ENCODE assay signal across 19 cellular contexts in genomic region chr19:11456659-11457058, GRCh38. TPM values are rescaled to one million over a fixed set of nuclear protein-coding genes. Genes with fewer than 3 reads are reported as not detected.
DNase-seq lines count a peak whose midpoint lies in the region; ATAC-seq, FAIRE-seq and TF ChIP-seq lines count a peak whose summit lies in the region.
"Had no signal": no experiment of that assay in that cellular context is flagged by ENCODE, and none has a peak within 500 bp of the region (broad histone marks: within the 10 kb centered on the region; RNA-seq: fewer than 3 reads in every experiment).

No MANE protein-coding gene starts in this region.

- no peak for TF ChIP-seq CTCF in HepG2 (CRISPR knock-in tag; IDR thresholded peaks at IDR 0.05)
- TF ChIP-seq CTCF in right lobe of liver (IDR thresholded peaks at IDR 0.05): no peak
- no peak for TF ChIP-seq CTCF in hepatocyte (IDR thresholded peaks at IDR 0.05; ENCODE audit: poor library complexity)

- H3K27me3 ChIP-seq in HepG2 (ENCODE audit: control insufficient read depth in 1 of 2, insufficient read depth in 2 of 2, low read length in 2 of 2): peaks cover 1 to 12% of the 10 kb centered on the region in 2 experiments; a peak in 2 of 5 replicates
- no peaks in the 10 kb centered on the region for H3K27me3 ChIP-seq in right lobe of liver
- no peaks in the 10 kb centered on the region for H3K27me3 ChIP-seq in hepatocyte
- H3K27me3 ChIP-seq: BLaER1 had no signal

- no peak for FAIRE-seq in HepG2 (lab: Jason Lieb, UNC)
- FAIRE-seq: GM12892, GM19239 had no signal

- H2AFZ ChIP-seq in HepG2 (ENCODE audit: low read length): no peak overlapping the region
- no peak overlapping the region for H2AFZ ChIP-seq in hepatocyte

- H3K9ac ChIP-seq in HepG2 (ENCODE audit: insufficient read depth, low read depth, low read length): no peak overlapping the region
- H3K9ac ChIP-seq: BLaER1 had no signal

- CTCF ChIA-PET in HepG2 (lab: Yijun Ruan, JAX; ENCODE audit: low intra/inter-chr PET ratio, low total read pairs): no interaction called here

- H3K79me2 ChIP-seq in HepG2 (ENCODE audit: insufficient read depth, low read length): no peaks in the 10 kb centered on the region
- H3K79me2 ChIP-seq in hepatocyte: no peaks in the 10 kb centered on the region

- TF ChIP-seq POLR2A in HepG2 (IDR thresholded peaks at IDR 0.05; ENCODE audit: insufficient read depth in 1 of 2, low read depth in 2 of 2, low read length in 2 of 2) (no peak), right lobe of liver (IDR thresholded peaks at IDR 0.05) (no peak)

- TF ChIP-seq EP300 in HepG2 (IDR thresholded peaks at IDR 0.05; ENCODE audit: low read depth in 2 of 2, low read length in 2 of 2): no peak
- no peak for TF ChIP-seq EP300 in HepG2 (CRISPR knock-in tag; IDR thresholded peaks at IDR 0.05; ENCODE audit: borderline replicate concordance)

- DNase-seq in HepG2 (ENCODE audit: low spot score): no peak
- DNase-seq in right lobe of liver: no peak
- DNase-seq in epidermal melanocyte (ENCODE audit: insufficient read length, low spot score): peak; percentile 10
- no peak for DNase-seq in hepatocyte (ENCODE audit: low spot score)
- DNase-seq in NCI-H524 (lab: John Stamatoyannopoulos, UW): no peak
- DNase-seq: AML-193; Caco-2; CD8-positive, alpha-beta memory T cell; DND-41; GDM1; HCEC 1CT; IMR-90 had no signal

- BruUV-seq in HepG2 (replicated peaks; lab: Mats Ljungman, UMichigan): no TSS peak

- TF ChIP-seq RAD21 in HepG2 (CRISPR knock-in tag; IDR thresholded peaks at IDR 0.05): no peak

- POLR2A ChIA-PET in HepG2 (lab: Yijun Ruan, JAX): no interaction called here

- H3K4me2 ChIP-seq in HepG2 (ENCODE audit: low read depth, low read length): no peak overlapping the region
- H3K4me2 ChIP-seq in hepatocyte: no peak overlapping the region
- H3K4me2 ChIP-seq: BLaER1 had no signal

- ATAC-seq in HepG2: no peak
- no peak for ATAC-seq in right lobe of liver

- intact Hi-C loops in HepG2 (cut with micrococcal nuclease; ENCODE audit: unreplicated experiment): no loop called here
- intact Hi-C loops in right lobe of liver (cut with DNase I): no loop called here

- H4K20me1 ChIP-seq in HepG2 (ENCODE audit: insufficient read depth, low read length) (no peaks in the 10 kb centered on the region), hepatocyte (ENCODE audit: insufficient read depth, poor library complexity, severe bottlenecking) (no peaks in the 10 kb centered on the region)
- H4K20me1 ChIP-seq: BLaER1 had no signal

- H3K9me2 ChIP-seq in hepatocyte (replicated peaks; ENCODE audit: insufficient read depth): no peaks in the 10 kb centered on the region

- in situ Hi-C loops in HepG2 (cut with HindIII; ENCODE audit: extremely low pct_ligation_motif_present, low pct_unique_long_range_greater_than_20kb): loop anchor here (10.0 kb wide), 1 partner anchor 172 kb away; no protein-coding TSS in a partner anchor

- H3K27ac ChIP-seq in HepG2 (ENCODE audit: extremely low read length, insufficient read depth, low read length): no peak overlapping the region
- H3K27ac ChIP-seq in right lobe of liver: no peak overlapping the region
- H3K27ac ChIP-seq in temporal lobe (ENCODE audit: low read depth, low read length): peak overlapping the region; percentile 95
- H3K27ac ChIP-seq in hepatocyte: no peak overlapping the region
- H3K27ac ChIP-seq: 22Rv1, BLaER1 had no signal

- H3K36me3 ChIP-seq in HepG2 (replicated peaks in 1 of 2; ENCODE audit: control insufficient read depth in 1 of 2, insufficient read depth in 2 of 2, low read length in 2 of 2) (no peaks in the 10 kb centered on the region), right lobe of liver (no peaks in the 10 kb centered on the region), hepatocyte (replicated peaks; ENCODE audit: insufficient read depth, low read depth) (no peaks in the 10 kb centered on the region)
- H3K36me3 ChIP-seq: BLaER1 had no signal

- no peak overlapping the region for H3K4me3 ChIP-seq in HepG2 (replicated peaks in 1 of 3; ENCODE audit: insufficient read depth in 1 of 3, low read depth in 2 of 3, low read length in 3 of 3)
- H3K4me3 ChIP-seq in right lobe of liver: no peak overlapping the region
- H3K4me3 ChIP-seq in hepatocyte: no peak overlapping the region
- H3K4me3 ChIP-seq: BLaER1 had no signal

- H3K9me3 ChIP-seq in HepG2 (ENCODE audit: low read length): no peaks in the 10 kb centered on the region
- H3K9me3 ChIP-seq in right lobe of liver: no peaks in the 10 kb centered on the region
- no peaks in the 10 kb centered on the region for H3K9me3 ChIP-seq in hepatocyte (ENCODE audit: low read depth)
- H3K9me3 ChIP-seq: BLaER1, Caco-2 had no signal

- H3K4me1 ChIP-seq in HepG2 (ENCODE audit: insufficient read depth, low read length) (peaks cover 18% of the 10 kb centered on the region), right lobe of liver (no peaks in the 10 kb centered on the region), hepatocyte (ENCODE audit: insufficient read depth) (peaks cover 2% of the 10 kb centered on the region)
- H3K4me1 ChIP-seq: Caco-2 had no signal

- WGBS in HepG2 (ENCODE audit: low lambda C conversion rate): 64% methylated on average over 7 of the region's 7 CpGs
- WGBS in right lobe of liver (ENCODE audit: insufficient coverage, low coverage, low lambda C conversion rate, missing lambda C conversion rate): 98% methylated on average over 7 of the region's 7 CpGs
- WGBS in hepatocyte (ENCODE audit: low lambda C conversion rate, missing lambda C conversion rate): 91% methylated on average over 7 of the region's 7 CpGs

RNA-seq across cellular contexts. Expression of gene PRKCSH, which starts 21.2 kb away (rescaled TPM):
- total RNA-seq in HepG2 (2016; rRNA removed; fragmentation: Illumina TruSeq; extraction: Trizol): 44.2 and 125 TPM in 2 replicates
- total RNA-seq in HepG2 (2016; cell fraction: cytosol; rRNA removed; fragmentation: Illumina TruSeq; extraction: Trizol; ENCODE audit: low read depth): 48.9 and 50.4 TPM in 2 replicates
- 34.7 and 135 TPM in 2 replicates for total RNA-seq in HepG2 (2016; cell fraction: insoluble cytoplasmic fraction; rRNA removed; fragmentation: Illumina TruSeq; extraction: Trizol)
- 48.6 and 53.5 TPM in 2 replicates for total RNA-seq in HepG2 (2016; cell fraction: membrane; rRNA removed; fragmentation: Illumina TruSeq; extraction: Trizol)
- total RNA-seq in HepG2 (2016; cell fraction: nucleus; rRNA removed; fragmentation: Illumina TruSeq; extraction: Trizol): 112 and 115 TPM in 2 replicates
- polyA plus RNA-seq in HepG2 (2011; rRNA removed): 85.1 and 111 TPM in 2 replicates
- 50.0 and 58.7 TPM in 2 replicates for polyA plus RNA-seq in HepG2 (2011; cell fraction: cytosol; rRNA removed)
- 284 and 361 TPM in 2 replicates for polyA plus RNA-seq in HepG2 (2011; cell fraction: nucleus; rRNA removed)
- polyA plus RNA-seq in HepG2 (2012): 138 and 245 TPM in 2 replicates
- polyA plus RNA-seq in HepG2 (2016; cell fraction: cytosol; fragmentation: Illumina TruSeq; extraction: Trizol; ENCODE audit: low read depth): 34.6 and 43.1 TPM in 2 replicates
- polyA plus RNA-seq in HepG2 (2016; cell fraction: insoluble cytoplasmic fraction; fragmentation: Illumina TruSeq; extraction: Trizol; ENCODE audit: low read depth): 46.2 and 78.4 TPM in 2 replicates
- polyA plus RNA-seq in HepG2 (2016; cell fraction: membrane; fragmentation: Illumina TruSeq; extraction: Trizol; ENCODE audit: low read depth): 62.2 and 79.4 TPM in 2 replicates
- polyA plus RNA-seq in HepG2 (2016; cell fraction: nucleus; fragmentation: Illumina TruSeq; extraction: Trizol; ENCODE audit: insufficient read depth, low read depth): 408 and 430 TPM in 2 replicates
- 138 and 163 TPM in 2 replicates for polyA minus RNA-seq in HepG2 (2011; rRNA and poly(A)+ RNA removed; ENCODE audit: low replicate concordance)
- 104 and 130 TPM in 2 replicates for polyA minus RNA-seq in HepG2 (2011; cell fraction: cytosol; rRNA and poly(A)+ RNA removed)
- 60.0 and 70.7 TPM in 2 replicates for polyA minus RNA-seq in HepG2 (2011; cell fraction: nucleus; rRNA and poly(A)+ RNA removed)
- total RNA-seq in right lobe of liver: 100 to 1,000 TPM; 114 to 206 (median 192) TPM
- 47.5 TPM for total RNA-seq in temporal lobe
- total RNA-seq in hepatocyte: 60.0 and 85.1 TPM in 2 replicates
- polyA plus RNA-seq in hepatocyte: 245 and 251 TPM in 2 replicates

RNA-seq across cellular contexts. Expression of gene ODAD3, which starts 21.7 kb away (rescaled TPM):
- total RNA-seq in HepG2 (2016; rRNA removed; fragmentation: Illumina TruSeq; extraction: Trizol): 0.04 TPM in 1 of 2 replicates, not detected in the other
- total RNA-seq in HepG2 (2016; cell fraction: cytosol; rRNA removed; fragmentation: Illumina TruSeq; extraction: Trizol; ENCODE audit: low read depth): not detected in 2 replicates
- 0.19 TPM in 1 of 2 replicates, not detected in the other for total RNA-seq in HepG2 (2016; cell fraction: insoluble cytoplasmic fraction; rRNA removed; fragmentation: Illumina TruSeq; extraction: Trizol)
- total RNA-seq in HepG2 (2016; cell fraction: membrane; rRNA removed; fragmentation: Illumina TruSeq; extraction: Trizol): 0.38 TPM in 1 of 2 replicates, not detected in the other
- total RNA-seq in HepG2 (2016; cell fraction: nucleus; rRNA removed; fragmentation: Illumina TruSeq; extraction: Trizol): 0.19 and 0.34 TPM in 2 replicates
- 0.08 and 0.35 TPM in 2 replicates for polyA plus RNA-seq in HepG2 (2011; rRNA removed)
- polyA plus RNA-seq in HepG2 (2011; cell fraction: cytosol; rRNA removed): 0.23 and 0.26 TPM in 2 replicates
- polyA plus RNA-seq in HepG2 (2011; cell fraction: nucleus; rRNA removed): 0.29 and 0.42 TPM in 2 replicates
- polyA plus RNA-seq in HepG2 (2012): 0.08 and 0.13 TPM in 2 replicates
- polyA plus RNA-seq in HepG2 (2016; cell fraction: cytosol; fragmentation: Illumina TruSeq; extraction: Trizol; ENCODE audit: low read depth): not detected in 2 replicates
- polyA plus RNA-seq in HepG2 (2016; cell fraction: insoluble cytoplasmic fraction; fragmentation: Illumina TruSeq; extraction: Trizol; ENCODE audit: low read depth): 0.20 TPM in 1 of 2 replicates, not detected in the other
- not detected in 2 replicates for polyA plus RNA-seq in HepG2 (2016; cell fraction: membrane; fragmentation: Illumina TruSeq; extraction: Trizol; ENCODE audit: low read depth)
- polyA plus RNA-seq in HepG2 (2016; cell fraction: nucleus; fragmentation: Illumina TruSeq; extraction: Trizol; ENCODE audit: insufficient read depth, low read depth): 0.32 and 1.2 TPM in 2 replicates
- polyA minus RNA-seq in HepG2 (2011; rRNA and poly(A)+ RNA removed; ENCODE audit: low replicate concordance): 1.6 TPM in 1 of 2 replicates, not detected in the other
- not detected in 2 replicates for polyA minus RNA-seq in HepG2 (2011; cell fraction: cytosol; rRNA and poly(A)+ RNA removed)
- 0.25 TPM in 1 of 2 replicates, not detected in the other for polyA minus RNA-seq in HepG2 (2011; cell fraction: nucleus; rRNA and poly(A)+ RNA removed)
- total RNA-seq in right lobe of liver: under 1 TPM; 0.21 to 0.73 (median 0.54) TPM
- total RNA-seq in temporal lobe: 0.49 TPM
- total RNA-seq in hepatocyte: 0.08 and 1.3 TPM in 2 replicates
- polyA plus RNA-seq in hepatocyte: 1.4 and 1.9 TPM in 2 replicates
- total RNA-seq: Caco-2 had no signal
- polyA plus RNA-seq: CD8-positive, alpha-beta memory T cell had no signal

RNA-seq across cellular contexts. Expression of gene ELAVL3, which starts 24.2 kb away (rescaled TPM):
- total RNA-seq in HepG2 (2016; rRNA removed; fragmentation: Illumina TruSeq; extraction: Trizol) (not detected in 2 replicates), right lobe of liver (not detected), temporal lobe (132 TPM), hepatocyte (0.30 TPM in 1 of 2 replicates, not detected in the other)
- total RNA-seq in HepG2 (2016; cell fraction: cytosol; rRNA removed; fragmentation: Illumina TruSeq; extraction: Trizol; ENCODE audit: low read depth): not detected in 2 replicates
- total RNA-seq in HepG2 (2016; cell fraction: insoluble cytoplasmic fraction; rRNA removed; fragmentation: Illumina TruSeq; extraction: Trizol): not detected in 2 replicates
- total RNA-seq in HepG2 (2016; cell fraction: membrane; rRNA removed; fragmentation: Illumina TruSeq; extraction: Trizol): not detected in 2 replicates
- total RNA-seq in HepG2 (2016; cell fraction: nucleus; rRNA removed; fragmentation: Illumina TruSeq; extraction: Trizol): not detected in 2 replicates
- polyA plus RNA-seq in HepG2 (2011; rRNA removed) (0.03 TPM in 2 replicates), hepatocyte (0.11 and 0.18 TPM in 2 replicates)
- not detected in 2 replicates for polyA plus RNA-seq in HepG2 (2011; cell fraction: cytosol; rRNA removed)
- polyA plus RNA-seq in HepG2 (2011; cell fraction: nucleus; rRNA removed): 0.12 and 0.16 TPM in 2 replicates
- 0.03 TPM in 2 replicates for polyA plus RNA-seq in HepG2 (2012)
- polyA plus RNA-seq in HepG2 (2016; cell fraction: cytosol; fragmentation: Illumina TruSeq; extraction: Trizol; ENCODE audit: low read depth): 0.02 TPM in 1 of 2 replicates, not detected in the other
- not detected in 2 replicates for polyA plus RNA-seq in HepG2 (2016; cell fraction: insoluble cytoplasmic fraction; fragmentation: Illumina TruSeq; extraction: Trizol; ENCODE audit: low read depth)
- not detected in 2 replicates for polyA plus RNA-seq in HepG2 (2016; cell fraction: membrane; fragmentation: Illumina TruSeq; extraction: Trizol; ENCODE audit: low read depth)
- not detected in 2 replicates for polyA plus RNA-seq in HepG2 (2016; cell fraction: nucleus; fragmentation: Illumina TruSeq; extraction: Trizol; ENCODE audit: insufficient read depth, low read depth)
- polyA minus RNA-seq in HepG2 (2011; rRNA and poly(A)+ RNA removed; ENCODE audit: low replicate concordance): not detected in 2 replicates
- polyA minus RNA-seq in HepG2 (2011; cell fraction: cytosol; rRNA and poly(A)+ RNA removed): not detected in 2 replicates
- not detected in 2 replicates for polyA minus RNA-seq in HepG2 (2011; cell fraction: nucleus; rRNA and poly(A)+ RNA removed)
- total RNA-seq: Caco-2; CD8-positive, alpha-beta memory T cell; H4; IMR-90 had no signal
- polyA plus RNA-seq: CD8-positive, alpha-beta memory T cell; IMR-90 had no signal

RNA-seq across cellular contexts. Expression of gene RGL3, which starts 37.5 kb away (rescaled TPM):
- total RNA-seq in HepG2 (2016; rRNA removed; fragmentation: Illumina TruSeq; extraction: Trizol) (1.2 and 4.2 TPM in 2 replicates), right lobe of liver (10 to 100 TPM in 5 of 6 experiments, 1 to 10 TPM in 1; 6.7 to 26.6 (median 19.7) TPM), temporal lobe (0.25 TPM), hepatocyte (20.6 and 27.6 TPM in 2 replicates)
- total RNA-seq in HepG2 (2016; cell fraction: cytosol; rRNA removed; fragmentation: Illumina TruSeq; extraction: Trizol; ENCODE audit: low read depth): 2.5 and 4.2 TPM in 2 replicates
- 0.24 and 4.3 TPM in 2 replicates for total RNA-seq in HepG2 (2016; cell fraction: insoluble cytoplasmic fraction; rRNA removed; fragmentation: Illumina TruSeq; extraction: Trizol)
- 0.80 and 2.7 TPM in 2 replicates for total RNA-seq in HepG2 (2016; cell fraction: membrane; rRNA removed; fragmentation: Illumina TruSeq; extraction: Trizol)
- 5.7 and 8.1 TPM in 2 replicates for total RNA-seq in HepG2 (2016; cell fraction: nucleus; rRNA removed; fragmentation: Illumina TruSeq; extraction: Trizol)
- polyA plus RNA-seq in HepG2 (2011; rRNA removed) (7.6 and 8.4 TPM in 2 replicates), hepatocyte (55.6 and 94.8 TPM in 2 replicates)
- polyA plus RNA-seq in HepG2 (2011; cell fraction: cytosol; rRNA removed): 0.79 and 1.9 TPM in 2 replicates
- polyA plus RNA-seq in HepG2 (2011; cell fraction: nucleus; rRNA removed): 95.2 and 108 TPM in 2 replicates
- 9.4 TPM in 2 replicates for polyA plus RNA-seq in HepG2 (2012)
- polyA plus RNA-seq in HepG2 (2016; cell fraction: cytosol; fragmentation: Illumina TruSeq; extraction: Trizol; ENCODE audit: low read depth): 0.75 and 0.92 TPM in 2 replicates
- polyA plus RNA-seq in HepG2 (2016; cell fraction: insoluble cytoplasmic fraction; fragmentation: Illumina TruSeq; extraction: Trizol; ENCODE audit: low read depth): 1.5 and 2.8 TPM in 2 replicates
- polyA plus RNA-seq in HepG2 (2016; cell fraction: membrane; fragmentation: Illumina TruSeq; extraction: Trizol; ENCODE audit: low read depth): 0.85 and 1.4 TPM in 2 replicates
- polyA plus RNA-seq in HepG2 (2016; cell fraction: nucleus; fragmentation: Illumina TruSeq; extraction: Trizol; ENCODE audit: insufficient read depth, low read depth): 38.5 and 40.9 TPM in 2 replicates
- 7.1 and 16.7 TPM in 2 replicates for polyA minus RNA-seq in HepG2 (2011; rRNA and poly(A)+ RNA removed; ENCODE audit: low replicate concordance)
- polyA minus RNA-seq in HepG2 (2011; cell fraction: cytosol; rRNA and poly(A)+ RNA removed): 3.9 and 4.1 TPM in 2 replicates
- polyA minus RNA-seq in HepG2 (2011; cell fraction: nucleus; rRNA and poly(A)+ RNA removed): 14.0 and 15.7 TPM in 2 replicates
- total RNA-seq: A673; CD8-positive, alpha-beta memory T cell; H4 had no signal
- polyA plus RNA-seq: CD8-positive, alpha-beta memory T cell had no signal

RNA-seq across cellular contexts. Expression of gene ZNF653, which starts 49.0 kb away (rescaled TPM):
- total RNA-seq in HepG2 (2016; rRNA removed; fragmentation: Illumina TruSeq; extraction: Trizol) (1.2 and 4.7 TPM in 2 replicates), right lobe of liver (1 to 10 TPM; 2.7 to 7.0 (median 3.9) TPM), temporal lobe (9.3 TPM), hepatocyte (8.4 and 9.5 TPM in 2 replicates)
- total RNA-seq in HepG2 (2016; cell fraction: cytosol; rRNA removed; fragmentation: Illumina TruSeq; extraction: Trizol; ENCODE audit: low read depth): 1.0 and 1.5 TPM in 2 replicates
- 1.2 and 3.2 TPM in 2 replicates for total RNA-seq in HepG2 (2016; cell fraction: insoluble cytoplasmic fraction; rRNA removed; fragmentation: Illumina TruSeq; extraction: Trizol)
- 1.8 and 2.2 TPM in 2 replicates for total RNA-seq in HepG2 (2016; cell fraction: membrane; rRNA removed; fragmentation: Illumina TruSeq; extraction: Trizol)
- total RNA-seq in HepG2 (2016; cell fraction: nucleus; rRNA removed; fragmentation: Illumina TruSeq; extraction: Trizol): 2.9 and 3.8 TPM in 2 replicates
- polyA plus RNA-seq in HepG2 (2011; rRNA removed) (6.6 and 7.1 TPM in 2 replicates), hepatocyte (9.6 and 10.2 TPM in 2 replicates)
- polyA plus RNA-seq in HepG2 (2011; cell fraction: cytosol; rRNA removed): 7.1 and 10.4 TPM in 2 replicates
- 18.3 and 30.3 TPM in 2 replicates for polyA plus RNA-seq in HepG2 (2011; cell fraction: nucleus; rRNA removed)
- 3.6 and 4.5 TPM in 2 replicates for polyA plus RNA-seq in HepG2 (2012)
- 0.57 and 1.6 TPM in 2 replicates for polyA plus RNA-seq in HepG2 (2016; cell fraction: cytosol; fragmentation: Illumina TruSeq; extraction: Trizol; ENCODE audit: low read depth)
- 1.9 and 2.7 TPM in 2 replicates for polyA plus RNA-seq in HepG2 (2016; cell fraction: insoluble cytoplasmic fraction; fragmentation: Illumina TruSeq; extraction: Trizol; ENCODE audit: low read depth)
- 1.3 and 1.8 TPM in 2 replicates for polyA plus RNA-seq in HepG2 (2016; cell fraction: membrane; fragmentation: Illumina TruSeq; extraction: Trizol; ENCODE audit: low read depth)
- polyA plus RNA-seq in HepG2 (2016; cell fraction: nucleus; fragmentation: Illumina TruSeq; extraction: Trizol; ENCODE audit: insufficient read depth, low read depth): 5.8 and 5.9 TPM in 2 replicates
- 5.9 and 8.5 TPM in 2 replicates for polyA minus RNA-seq in HepG2 (2011; rRNA and poly(A)+ RNA removed; ENCODE audit: low replicate concordance)
- polyA minus RNA-seq in HepG2 (2011; cell fraction: cytosol; rRNA and poly(A)+ RNA removed): 2.1 and 3.0 TPM in 2 replicates
- 11.2 and 12.4 TPM in 2 replicates for polyA minus RNA-seq in HepG2 (2011; cell fraction: nucleus; rRNA and poly(A)+ RNA removed)

Comparison
In these comparisons a context has a peak if more than half of its experiments do, and no peak if none do; other contexts are left out.
1. RNA of gene ELAVL3, which starts 24.2 kb away (total RNA-seq): 132 TPM in temporal lobe (single experiment); 0.30 TPM in hepatocyte, not detected in HepG2 and not detected in right lobe of liver; every median in the first group is over 100 times any median in the second.